ENCODE assay signal across 8 cellular contexts in genomic region chr6:85640806-85641205, GRCh38. TPM values are rescaled to one million over a fixed set of nuclear protein-coding genes. Genes with fewer than 3 reads are reported as not detected.
DNase-seq lines count a peak whose midpoint lies in the region; ATAC-seq and TF ChIP-seq lines count a peak whose summit lies in the region.

No MANE protein-coding gene starts in this region.

- no peaks in the 10 kb centered on the region for H3K9me2 ChIP-seq in Karpas-422 (replicated peaks; ENCODE audit: insufficient read depth, low read length)

- H3K9ac ChIP-seq in Karpas-422 (ENCODE audit: low read length) = peak overlapping the region; percentile 100

- DNase-seq in CD14-positive monocyte (ENCODE audit: low spot score) (no peak), Karpas-422 (no peak), natural killer cell (no peak), SK-N-DZ (ENCODE audit: low spot score) (no peak), ureter (ENCODE audit: low spot score) (no peak)

- H3K4me1 ChIP-seq in Karpas-422 (ENCODE audit: low read length) = peaks cover 43% of the 10 kb centered on the region

- H3K27ac ChIP-seq in Karpas-422 (ENCODE audit: low read length) = peak overlapping the region; percentile 94

- H3K27ac Mint-ChIP-seq in CD14-positive monocyte (peak overlapping the region in 4 of 7 donors; percentile 34 to 97 (median 54)), natural killer cell (peak overlapping the region; percentile 94 to 98)
- no peak overlapping the region for H3K27ac Mint-ChIP-seq in dendritic cell treated with granulocyte-macrophage colony-stimulating factor and Interleukin-4, amounts not matched to agents 40 ng/mL and 50 ng/mL, for 4 days

- peak overlapping the region; percentile 99 for H3K4me3 ChIP-seq in Karpas-422 (ENCODE audit: low read length)

- TF ChIP-seq CTCF in CD14-positive monocyte (IDR thresholded peaks at IDR 0.05) (no peak), natural killer cell (IDR thresholded peaks at IDR 0.05) (no peak)

- H3K4me3 Mint-ChIP-seq in CD14-positive monocyte (peak overlapping the region; percentile 90 to 97), natural killer cell (peak overlapping the region; percentile 87)
- H3K4me3 Mint-ChIP-seq in dendritic cell treated with granulocyte-macrophage colony-stimulating factor and Interleukin-4, amounts not matched to agents 40 ng/mL and 50 ng/mL, for 4 days = peak overlapping the region; percentile 99

- H3K79me2 ChIP-seq in Karpas-422 (ENCODE audit: low read length) = peaks cover 73% of the 10 kb centered on the region

- no peak overlapping the region for H2AFZ ChIP-seq in Karpas-422 (ENCODE audit: low read length)

- intact Hi-C loops in CD14-positive monocyte (cut with micrococcal nuclease) (loop anchor here in 1 of 2 donors (5.0 kb wide), 1 partner anchor 49 kb away; the partner anchor contains the start of gene SNX14), natural killer cell (cut with micrococcal nuclease) (no loop called here)
- intact Hi-C loops in dendritic cell treated with granulocyte-macrophage colony-stimulating factor and Interleukin-4, amounts not matched to agents 40 ng/mL and 50 ng/mL, for 4 days (cut with micrococcal nuclease) = no loop called here

- H3K4me1 Mint-ChIP-seq in CD14-positive monocyte = peaks cover 45% of the 10 kb centered on the region
- H3K4me1 Mint-ChIP-seq in dendritic cell treated with granulocyte-macrophage colony-stimulating factor and Interleukin-4, amounts not matched to agents 40 ng/mL and 50 ng/mL, for 4 days (ENCODE audit: low read depth) = peaks cover 58% of the 10 kb centered on the region
- peaks cover 41 to 71% of the 10 kb centered on the region in 2 donors for H3K4me1 Mint-ChIP-seq in natural killer cell

- ATAC-seq in natural killer cell (no peak), GM21423 (IDR thresholded peaks at IDR 0.05; ENCODE audit: unreplicated experiment) (no peak), GM18909 (IDR thresholded peaks at IDR 0.05; ENCODE audit: poor library complexity, unreplicated experiment) (no peak)

- H3K9me3 Mint-ChIP-seq in CD14-positive monocyte (peaks cover 0 to 5% (median 0%) of the 10 kb centered on the region in 7 donors), natural killer cell (no peaks in the 10 kb centered on the region)
- H3K9me3 Mint-ChIP-seq in dendritic cell treated with granulocyte-macrophage colony-stimulating factor and Interleukin-4, amounts not matched to agents 40 ng/mL and 50 ng/mL, for 4 days = peaks cover 8% of the 10 kb centered on the region

- H3K36me3 ChIP-seq in Karpas-422 (ENCODE audit: insufficient read depth, low read length) = peaks cover 57% of the 10 kb centered on the region

- peaks cover 45 to 54% of the 10 kb centered on the region in 2 donors for H3K36me3 Mint-ChIP-seq in CD14-positive monocyte
- H3K36me3 Mint-ChIP-seq in dendritic cell treated with granulocyte-macrophage colony-stimulating factor and Interleukin-4, amounts not matched to agents 40 ng/mL and 50 ng/mL, for 4 days (ENCODE audit: low read depth) = peaks cover 76% of the 10 kb centered on the region
- H3K36me3 Mint-ChIP-seq in natural killer cell = peaks cover 18% of the 10 kb centered on the region

- no peaks in the 10 kb centered on the region for H3K27me3 ChIP-seq in Karpas-422 (ENCODE audit: low read length)

- peaks cover 54% of the 10 kb centered on the region for H4K20me1 ChIP-seq in Karpas-422 (ENCODE audit: insufficient read depth, low read depth, low read length)

- no peaks in the 10 kb centered on the region for H3K9me3 ChIP-seq in Karpas-422 (ENCODE audit: low read length)

- H3K4me2 ChIP-seq in Karpas-422 (ENCODE audit: low read depth, low read length, poor library complexity, severe bottlenecking) = peak overlapping the region; percentile 70

- H3K27me3 Mint-ChIP-seq in CD14-positive monocyte (ENCODE audit: low read depth in 3 of 3) = no peaks in the 10 kb centered on the region
- H3K27me3 Mint-ChIP-seq in dendritic cell treated with granulocyte-macrophage colony-stimulating factor and Interleukin-4, amounts not matched to agents 40 ng/mL and 50 ng/mL, for 4 days = no peaks in the 10 kb centered on the region
- H3K27me3 Mint-ChIP-seq in natural killer cell (ENCODE audit: low read depth in 2 of 2) = no peaks in the 10 kb centered on the region

RNA-seq across cellular contexts. Expression of gene SYNCRIP, which starts 1.9 kb away (rescaled TPM):
- polyA plus RNA-seq in CD14-positive monocyte = 10 to 100 TPM; 36.6 to 41.4 TPM
- 73.4 and 99.4 TPM in 2 replicates for total RNA-seq in Karpas-422 (2014; rRNA removed; shearing (Covaris generic); ENCODE audit: low replicate concordance)
- total RNA-seq in natural killer cell (10 to 100 TPM; 65.8 to 99.1 (median 80.9) TPM), ureter (124 TPM)
- 67.6 and 71.9 TPM in 2 replicates for polyA plus RNA-seq in SK-N-DZ (2014; cell fraction: cytosol; rRNA removed)
- polyA plus RNA-seq in SK-N-DZ (2014; cell fraction: nucleus; rRNA removed) = 44.0 and 52.0 TPM in 2 replicates

RNA-seq across cellular contexts. Expression of gene SNX14, which starts 47.1 kb away (rescaled TPM):
- polyA plus RNA-seq in CD14-positive monocyte = 10 to 100 TPM; 73.3 to 75.6 TPM
- 93.1 and 153 TPM in 2 replicates for total RNA-seq in Karpas-422 (2014; rRNA removed; shearing (Covaris generic); ENCODE audit: low replicate concordance)
- 100 to 1,000 TPM in 1 of 3 donors, 10 to 100 TPM in 2; 73.0 to 109 (median 80.3) TPM for total RNA-seq in natural killer cell
- polyA plus RNA-seq in SK-N-DZ (2014; cell fraction: cytosol; rRNA removed) = 54.9 and 105 TPM in 2 replicates
- 120 TPM in 2 replicates for polyA plus RNA-seq in SK-N-DZ (2014; cell fraction: nucleus; rRNA removed)
- total RNA-seq in ureter = 99.2 TPM
